18 cellular contexts compared by ENCODE assay signal in genomic region chr2:106174056-106174455, GRCh38. TPM values are rescaled to one million over a fixed set of nuclear protein-coding genes. Genes with fewer than 3 reads are reported as not detected.
DNase-seq lines count a peak whose midpoint lies in the region; ATAC-seq, FAIRE-seq and TF ChIP-seq lines count a peak whose summit lies in the region.
"Had no signal": no experiment of that assay in that cellular context is flagged by ENCODE, and none has a peak within 500 bp of the region (broad histone marks: within the 10 kb centered on the region; RNA-seq: fewer than 3 reads in every experiment).

No MANE protein-coding gene starts in this region.

- H2BK20ac ChIP-seq in H9 (ENCODE audit: low read depth, low read length, poor library complexity, severe bottlenecking): no peak overlapping the region

- H3K56ac ChIP-seq in H9 (ENCODE audit: insufficient read length, low read depth, low read length): no peak overlapping the region

- intact Hi-C loops in kidney (cut with DNase I) (no loop called here), mucosa of descending colon (cut with DNase I, micrococcal nuclease) (no loop called here), heart right ventricle (cut with DNase I) (no loop called here)

- no peak overlapping the region for H3K18ac ChIP-seq in H9 (ENCODE audit: insufficient read length, low read depth, low read length)

- H3K4me2 ChIP-seq in H9 (ENCODE audit: insufficient read depth, insufficient read length, low read length): no peak overlapping the region

- no peak for FAIRE-seq in kidney (lab: Jason Lieb, UNC)
- FAIRE-seq: GM19239 had no signal

- no peaks in the 10 kb centered on the region for H3K36me3 ChIP-seq in kidney (ENCODE audit: control insufficient read depth in 1 of 2, insufficient read depth in 2 of 2, low read length in 2 of 2)
- H3K36me3 ChIP-seq in mucosa of descending colon (ENCODE audit: low read depth): no peaks in the 10 kb centered on the region
- H3K36me3 ChIP-seq in heart right ventricle: no peaks in the 10 kb centered on the region
- H3K36me3 ChIP-seq: BE2C, HAP-1 had no signal

- H3K4me3 ChIP-seq in kidney (ENCODE audit: low read length in 2 of 2): no peak overlapping the region
- H3K4me3 ChIP-seq in mucosa of descending colon: no peak overlapping the region
- no peak overlapping the region for H3K4me3 ChIP-seq in heart right ventricle
- H3K4me3 ChIP-seq: HAP-1 had no signal

- H2BK12ac ChIP-seq in H9 (ENCODE audit: insufficient read length, low read depth, low read length): no peak overlapping the region

- peaks cover 3 to 6% (median 5%) of the 10 kb centered on the region in 3 experiments; a peak in 5 of 7 replicates for H3K36me3 Mint-ChIP-seq in H9 (ENCODE audit: insufficient read depth in 1 of 3, low read depth in 3 of 3)
- peaks cover 18 to 40% of the 10 kb centered on the region in 2 donors for H3K36me3 Mint-ChIP-seq in stimulated activated naive B cell treated with anti-CD40 and anti-IgM and Interleukin-4, amounts not matched to agents 10 μg/mL and 1 μg/mL and 100 μg/mL, for 72 hours

- no peaks in the 10 kb centered on the region for H3K9me3 ChIP-seq in H9 (ENCODE audit: control insufficient read depth, low read depth, low read length)
- no peaks in the 10 kb centered on the region for H3K9me3 ChIP-seq in kidney (ENCODE audit: control insufficient read depth in 1 of 2, low read length in 2 of 2)
- H3K9me3 ChIP-seq in mucosa of descending colon: no peaks in the 10 kb centered on the region
- H3K9me3 ChIP-seq in heart right ventricle: no peaks in the 10 kb centered on the region
- H3K9me3 ChIP-seq: BE2C, HAP-1 had no signal

- no peak overlapping the region for H2AK5ac ChIP-seq in H9 (ENCODE audit: insufficient read length, low read length)

- H4K5ac ChIP-seq in H9 (ENCODE audit: insufficient read length, low read depth, low read length): no peak overlapping the region

- no peak overlapping the region for H3T11ph ChIP-seq in H9 (ENCODE audit: low read length)

- peaks cover 27% of the 10 kb centered on the region; the same call in 1 of the 2 replicates for H3K79me2 ChIP-seq in H9 (ENCODE audit: insufficient read depth, low read length)

- H3K23ac ChIP-seq in H9 (ENCODE audit: insufficient read length, low read depth, low read length): no peak overlapping the region

- peaks cover 4% of the 10 kb centered on the region for H3K79me1 ChIP-seq in H9 (ENCODE audit: insufficient read depth, low read depth, low read length, poor library complexity, severe bottlenecking)

- no peaks in the 10 kb centered on the region for H3K27me3 ChIP-seq in H9 (ENCODE audit: insufficient read depth, low read length)
- no peaks in the 10 kb centered on the region for H3K27me3 ChIP-seq in heart right ventricle
- H3K27me3 ChIP-seq: BE2C had no signal

- no peaks in the 10 kb centered on the region for H3K23me2 ChIP-seq in H9 (ENCODE audit: insufficient read length, low read depth, low read length, poor library complexity, severe bottlenecking)

- H2AFZ ChIP-seq in H9 (ENCODE audit: low read length): no peak overlapping the region

- H3K9ac ChIP-seq in H9 (ENCODE audit: extremely low read depth, insufficient read length, low read length) (no peak overlapping the region), kidney (ENCODE audit: low read length in 2 of 2) (no peak overlapping the region)

- no peak overlapping the region for H2BK5ac ChIP-seq in H9 (ENCODE audit: insufficient read length, low read length)

- no peaks in the 10 kb centered on the region for H3K4me1 ChIP-seq in H9 (ENCODE audit: insufficient read depth, low read length)
- peaks cover 12 to 14% of the 10 kb centered on the region in 2 donors for H3K4me1 ChIP-seq in kidney (ENCODE audit: control insufficient read depth in 1 of 2, insufficient read depth in 1 of 2, low read depth in 1 of 2, low read length in 2 of 2)
- H3K4me1 ChIP-seq in mucosa of descending colon (ENCODE audit: low read depth): no peaks in the 10 kb centered on the region
- H3K4me1 ChIP-seq in heart right ventricle: peaks cover 0 to 7% (median 0%) of the 10 kb centered on the region in 9 donors
- H3K4me1 ChIP-seq: BE2C, HAP-1 had no signal

- TF ChIP-seq CTCF in H9 (conservative IDR thresholded peaks at IDR 0.05) (no peak), kidney (IDR thresholded peaks at IDR 0.05; ENCODE audit: borderline replicate concordance, extremely low read depth, insufficient read depth) (no peak), mucosa of descending colon (IDR thresholded peaks at IDR 0.05) (no peak), heart right ventricle (IDR thresholded peaks at IDR 0.05) (no peak)

- no peak overlapping the region for H3K27ac ChIP-seq in H9 (ENCODE audit: insufficient read length, low read depth, low read length)
- peak overlapping the region; percentile 47 to 61 for H3K27ac ChIP-seq in kidney (ENCODE audit: low read depth in 2 of 2, low read length in 2 of 2)
- no peak overlapping the region for H3K27ac ChIP-seq in heart right ventricle

- H3K9me3 Mint-ChIP-seq in H9: no peaks in the 10 kb centered on the region; a peak in 1 of 5 replicates
- no peaks in the 10 kb centered on the region for H3K9me3 Mint-ChIP-seq in stimulated activated naive B cell treated with anti-CD40 and anti-IgM and Interleukin-4, amounts not matched to agents 10 μg/mL and 1 μg/mL and 100 μg/mL, for 72 hours

- ATAC-seq in stimulated activated naive B cell treated with anti-CD40 and anti-IgM and Interleukin-4, amounts not matched to agents 10 μg/mL and 1 μg/mL and 100 μg/mL, for 72 hours (replicated peaks): no peak
- ATAC-seq in mucosa of descending colon (no peak), heart right ventricle (no peak)

- H2BK120ac ChIP-seq in H9 (ENCODE audit: low read depth, low read length, poor library complexity, severe bottlenecking): no peak overlapping the region

- H3K4ac ChIP-seq in H9 (ENCODE audit: low read depth, low read length): no peak overlapping the region

- no peaks in the 10 kb centered on the region for H3K27me3 Mint-ChIP-seq in H9 (ENCODE audit: low read depth)
- H3K27me3 Mint-ChIP-seq in stimulated activated naive B cell treated with anti-CD40 and anti-IgM and Interleukin-4, amounts not matched to agents 10 μg/mL and 1 μg/mL and 100 μg/mL, for 72 hours: no peaks in the 10 kb centered on the region

- H3K27ac Mint-ChIP-seq in H9: peak overlapping the region in 1 of 3 experiments; percentile 66; a peak in 3 of 7 replicates
- peak overlapping the region; percentile 76 for H3K27ac Mint-ChIP-seq in stimulated activated naive B cell treated with anti-CD40 and anti-IgM and Interleukin-4, amounts not matched to agents 10 μg/mL and 1 μg/mL and 100 μg/mL, for 72 hours

- peaks cover 44 to 46% of the 10 kb centered on the region in 2 experiments for H3K4me1 Mint-ChIP-seq in H9
- H3K4me1 Mint-ChIP-seq in stimulated activated naive B cell treated with anti-CD40 and anti-IgM and Interleukin-4, amounts not matched to agents 10 μg/mL and 1 μg/mL and 100 μg/mL, for 72 hours: peaks cover 46 to 80% of the 10 kb centered on the region in 2 donors

- H2BK15ac ChIP-seq in H9 (ENCODE audit: low read depth, low read length): no peak overlapping the region

- H4K8ac ChIP-seq in H9 (replicated peaks; ENCODE audit: insufficient read length, low read depth, low read length): no peak overlapping the region

- peak overlapping the region; percentile 23 for H4K91ac ChIP-seq in H9 (ENCODE audit: insufficient read length, low read depth, low read length)

- no CpG with 5 or more reads among the region's 7 CpGs for WGBS in H9 (ENCODE audit: extremely low coverage, insufficient read length, low lambda C conversion rate)
- WGBS in heart right ventricle, 2 donors: 82 to 86% methylated on average over 7 of the region's 7 CpGs

- no peak overlapping the region for H3K4me3 Mint-ChIP-seq in H9
- H3K4me3 Mint-ChIP-seq in stimulated activated naive B cell treated with anti-CD40 and anti-IgM and Interleukin-4, amounts not matched to agents 10 μg/mL and 1 μg/mL and 100 μg/mL, for 72 hours: no peak overlapping the region

- no peak overlapping the region for H3K14ac ChIP-seq in H9 (ENCODE audit: insufficient read depth, low read length)

- H4K20me1 ChIP-seq in H9 (ENCODE audit: control insufficient read depth, insufficient read depth, insufficient read length): no peaks in the 10 kb centered on the region

- DNase-seq in NCI-H1694 (lab: John Stamatoyannopoulos, UW) (peak; percentile 36), NCI-H1694 treated with DMSO at 0.1 percent for 48 hours (lab: John Stamatoyannopoulos, UW) (no peak), H9 (no peak), kidney (no peak), mucosa of descending colon (no peak), heart right ventricle (no peak), Kasumi-1 (lab: John Stamatoyannopoulos, UW) (no peak)
- no peak for DNase-seq in stimulated activated naive B cell treated with anti-CD40 and anti-IgM and Interleukin-4, amounts not matched to agents 10 μg/mL and 1 μg/mL and 100 μg/mL, for 72 hours
- DNase-seq: 8988T, BE2C, COR-L47, Karpas-422, NCI-H1930, NCI-H446 treated with DMSO at 0.1 percent for 48 hours, OCI-M1, SIG-M5 had no signal

RNA-seq across cellular contexts. Expression of gene UXS1, which starts 20.0 kb away (rescaled TPM):
- total RNA-seq in H9 (2021) (46.3 and 48.4 TPM in 2 replicates), kidney (56.6 TPM), mucosa of descending colon (10 to 100 TPM; 26.3 to 39.0 (median 30.7) TPM), heart right ventricle (10 to 100 TPM; 22.0 to 35.0 (median 25.9) TPM)
- polyA plus RNA-seq in kidney (ENCODE audit: insufficient read depth, low read depth, low replicate concordance) (74.4 TPM), heart right ventricle (10 to 100 TPM in 1 of 2 donors, 1 to 10 TPM in 1; 7.1 to 19.9 TPM)

Comparison
In these comparisons a context has a peak if more than half of its experiments do, and no peak if none do; other contexts are left out.
1. H3K27ac ChIP-seq: peak in kidney (2 of 2); none in H9 (single experiment) and heart right ventricle (0 of 10).